8 cellular contexts compared by ENCODE assay signal in genomic region chr10:45373783-45374450, GRCh38.
DNase-seq lines count a peak whose midpoint lies in the region; ATAC-seq, FAIRE-seq and TF ChIP-seq lines count a peak whose summit lies in the region.

Gene ALOX5, plus strand, starts transcription at chr10:45374216. Its CDS starts 64 bp downstream, at chr10:45374280.

- H3K4me3 ChIP-seq in OCI-LY3 (ENCODE audit: low read length), result no peak within 1 kb of the TSS

- H3K4me2 ChIP-seq in OCI-LY3 (ENCODE audit: low read length), result 0 out of 2 replicates have a peak within 1 kb of the TSS, but pooled peaks have one; percentile 12

- H3K36me3 ChIP-seq in OCI-LY3 (replicated peaks; ENCODE audit: low read depth, low read length), result no peaks in the 10 kb centered on the region

- H3K79me2 ChIP-seq in OCI-LY3 (ENCODE audit: low read length), result no peaks in the 10 kb centered on the region

- DNase-seq in D721Med (ENCODE audit: insufficient read length, low spot score) (peak; percentile 29), astrocyte of the hippocampus (ENCODE audit: low read depth, low spot score) (peak; percentile 49), islet precursor cell (peak; percentile 87), DMS114 treated with DMSO at 0.1 percent for 48 hours (lab: John Stamatoyannopoulos, UW; ENCODE audit: unreplicated experiment) (no peak)
- peak; percentile 11 for DNase-seq in stimulated activated CD4-positive, alpha-beta T cell treated with anti-CD3 and anti-CD28 coated beads, Interleukin-4, amount 100 ng/mL, for 24 hours

- no peak within 1 kb of the TSS for H3K27ac ChIP-seq in OCI-LY3 (ENCODE audit: low read length)

- no peaks in the 10 kb centered on the region; the same call in 1 of the 2 replicates for H3K9me3 ChIP-seq in OCI-LY3 (ENCODE audit: insufficient read depth, low read length)

- ATAC-seq in GM19395 (IDR thresholded peaks at IDR 0.05; ENCODE audit: unreplicated experiment) (peak; percentile 53), HG03439 (IDR thresholded peaks at IDR 0.05; ENCODE audit: unreplicated experiment) (peak; percentile 49)

- FAIRE-seq in D721Med (lab: Jason Lieb, UNC), result no peak

- peaks cover 8% of the 10 kb centered on the region; the same call in 1 of the 2 replicates for H3K4me1 ChIP-seq in OCI-LY3 (ENCODE audit: low read length)

- no peaks in the 10 kb centered on the region for H3K27me3 ChIP-seq in OCI-LY3 (ENCODE audit: low read depth, low read length)

- TF ChIP-seq CTCF in D721Med (IDR thresholded peaks at IDR 0.05; ENCODE audit: insufficient read depth, missing control alignments) (no peak), OCI-LY3 (IDR thresholded peaks at IDR 0.05; ENCODE audit: low read depth, low read length) (no peak)

- H2AFZ ChIP-seq in OCI-LY3 (ENCODE audit: low read depth, low read length), result no peak within 1 kb of the TSS

- no peaks in the 10 kb centered on the region for H4K20me1 ChIP-seq in OCI-LY3 (ENCODE audit: insufficient read depth, low read length)

- no peak within 1 kb of the TSS for H3K9ac ChIP-seq in OCI-LY3 (ENCODE audit: low read length)
